In the genomic region with DNA sequence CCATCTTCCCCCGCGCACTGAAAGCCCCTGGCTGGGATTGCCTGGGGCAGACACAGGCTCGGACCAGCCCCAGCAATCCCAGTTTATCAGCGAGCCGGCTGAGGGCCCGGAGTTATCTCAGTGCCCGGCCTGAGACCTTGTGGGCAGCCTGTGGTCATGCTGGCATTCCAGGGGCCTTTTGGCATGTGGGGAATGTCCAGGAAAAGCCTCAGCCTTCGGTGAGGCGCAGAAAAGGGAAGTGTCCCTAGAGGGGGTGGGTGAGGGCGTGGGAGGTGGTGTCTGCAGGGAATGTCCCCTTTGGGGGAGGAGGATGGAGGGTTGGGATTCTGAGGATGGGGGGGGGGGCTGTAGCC, we compare ENCODE assay signal across 9 cellular contexts. TPM values are rescaled to one million over a fixed set of nuclear protein-coding genes. Genes with fewer than 3 reads are reported as not detected.
A peak's percentile ranks its signal among the peaks of the same experiment; 100 is the strongest.
DNase-seq lines count a peak whose midpoint lies in the region; ATAC-seq and TF ChIP-seq lines count a peak whose summit lies in the region.
"Had no signal": no experiment of that assay in that cellular context is flagged by ENCODE, and none has a peak within 500 bp of the region (broad histone marks: within the 10 kb centered on the region; RNA-seq: fewer than 3 reads in every experiment).

No MANE protein-coding gene starts in this region.

- no peak overlapping the region for H2AFZ ChIP-seq in ACC112 (ENCODE audit: low read length, unreplicated experiment)

- TF ChIP-seq CTCF in astrocyte of the cerebellum (IDR thresholded peaks at IDR 0.05; ENCODE audit: low read depth, low read length, missing control alignments), result no peak

- DNase-seq in HK-2 (ENCODE audit: unreplicated experiment) (peak; percentile 95), astrocyte of the cerebellum (ENCODE audit: low read depth) (peak; percentile 82), AML-193 (lab: John Stamatoyannopoulos, UW) (no peak), cerebellar cortex (ENCODE audit: low spot score) (no peak), mucosa of gallbladder (ENCODE audit: low spot score) (no peak)
- DNase-seq: NCI-H510A had no signal

- no peak for ATAC-seq in HG02763 (IDR thresholded peaks at IDR 0.05; ENCODE audit: unreplicated experiment)

- in situ Hi-C loops in astrocyte of the cerebellum (cut with HindIII; ENCODE audit: low sequenced_read_pairs), result no loop called here

- peak overlapping the region; percentile 90 for H3K4me3 ChIP-seq in ACC112 (ENCODE audit: low read depth, low read length)
- peak overlapping the region; percentile 18 for H3K4me3 ChIP-seq in astrocyte of the cerebellum (ENCODE audit: low read depth, low read length)

- no peaks in the 10 kb centered on the region for H3K36me3 ChIP-seq in ACC112 (ENCODE audit: insufficient read depth, low read length)

- H3K27ac ChIP-seq in ACC112 (ENCODE audit: low read depth, low read length), result 0 out of 2 replicates have a peak overlapping the region, but pooled peaks have one; percentile 0
- H3K27ac ChIP-seq in layer of hippocampus (ENCODE audit: low read depth, low read length), result peak overlapping the region; percentile 83

- H3K79me2 ChIP-seq in ACC112 (ENCODE audit: control insufficient read depth, insufficient read depth, low read length, unreplicated experiment), result peaks cover 34% of the 10 kb centered on the region

- peaks cover 20% of the 10 kb centered on the region for H3K4me1 ChIP-seq in ACC112 (ENCODE audit: control insufficient read depth, insufficient read depth, low read length, unreplicated experiment)

- H3K27me3 ChIP-seq in ACC112 (ENCODE audit: insufficient read depth, low read length), result no peaks in the 10 kb centered on the region
- no peaks in the 10 kb centered on the region for H3K27me3 ChIP-seq in layer of hippocampus (ENCODE audit: control insufficient read depth, insufficient read depth, low read length)

RNA-seq across cellular contexts. Expression of a gene that starts 1.1 kb away (rescaled TPM):
- total RNA-seq in mucosa of gallbladder, result 38.6 TPM

Comparison
In these comparisons a context has a peak if more than half of its experiments do, and no peak if none do; other contexts are left out.
1. DNase-seq: peak in HK-2 (single experiment) and astrocyte of the cerebellum (single experiment); none in AML-193 (0 of 2), cerebellar cortex (single experiment) and mucosa of gallbladder (single experiment).